8 cellular contexts compared by ENCODE assay signal in the genomic region with DNA sequence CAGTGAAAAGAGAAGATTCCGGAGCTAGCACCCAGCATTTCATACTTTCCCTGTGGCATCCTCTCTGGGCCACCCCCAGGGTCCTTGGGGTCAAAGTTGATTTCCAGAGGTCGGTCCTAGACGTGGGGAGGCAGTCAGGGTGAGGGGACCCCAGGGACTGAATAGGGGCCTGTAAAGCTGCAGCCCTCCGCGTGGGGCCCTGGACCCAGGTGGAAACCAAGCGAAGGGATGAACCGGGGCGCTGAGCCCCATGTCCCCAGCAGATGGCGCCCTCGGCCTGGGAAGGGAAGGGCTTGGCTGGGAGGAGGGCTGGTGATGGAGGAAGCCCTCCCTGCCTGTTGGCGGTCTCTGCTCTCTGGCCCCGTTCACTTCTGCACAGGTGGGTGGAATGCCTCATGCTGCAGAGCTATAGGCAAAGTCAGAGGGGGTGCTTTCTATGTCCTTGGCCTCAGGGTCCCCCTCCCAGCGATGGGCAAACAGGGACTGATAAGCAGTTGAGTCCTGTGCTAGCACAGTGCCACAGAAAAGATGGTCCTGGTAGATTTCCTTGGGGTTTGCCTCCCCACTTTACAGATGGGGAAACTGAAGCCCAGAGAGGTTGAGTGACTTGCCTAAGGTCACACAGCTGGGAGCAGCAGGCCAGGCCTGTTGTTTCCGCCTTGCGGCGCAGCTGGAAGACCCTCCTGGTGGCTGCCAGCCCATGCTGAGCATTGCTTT.
A peak's percentile ranks its signal among the peaks of the same experiment; 100 is the strongest.
DNase-seq lines count a peak whose midpoint lies in the region; ATAC-seq and TF ChIP-seq lines count a peak whose summit lies in the region.

No MANE protein-coding gene starts in this region.

- intact Hi-C loops in activated CD8-positive, alpha-beta T cell treated with anti-CD3 and anti-CD28 coated beads for 36 hours (cut with micrococcal nuclease), result no loop called here

- H3K36me3 Mint-ChIP-seq in activated CD8-positive, alpha-beta T cell treated with anti-CD3 and anti-CD28 coated beads for 36 hours (ENCODE audit: low read depth), result no peaks in the 10 kb centered on the region

- H3K27me3 Mint-ChIP-seq in activated CD8-positive, alpha-beta T cell treated with anti-CD3 and anti-CD28 coated beads for 36 hours, result peaks cover 3% of the 10 kb centered on the region

- DNase-seq in AG08395 (ENCODE audit: low spot score) (peak; percentile 86), NCI-H524 (lab: John Stamatoyannopoulos, UW) (peak; percentile 67 to 90), medulla oblongata (ENCODE audit: extremely low spot score) (peak; percentile 82)
- DNase-seq in activated CD8-positive, alpha-beta T cell treated with anti-CD3 and anti-CD28 coated beads for 36 hours, result peak; percentile 79
- DNase-seq in effector CD4-positive, alpha-beta T cell, result peak; percentile 46
- DNase-seq in stimulated activated CD8-positive, alpha-beta memory T cell treated with anti-CD3 and anti-CD28 coated beads, Interleukin-15, amount 100 ng/mL, for 48 hours (ENCODE audit: low read depth in 2 of 2), result peak; percentile 41 to 45

- ATAC-seq in GM18868 (IDR thresholded peaks at IDR 0.05; ENCODE audit: unreplicated experiment) (peak; percentile 53), HG02970 (IDR thresholded peaks at IDR 0.05; ENCODE audit: low FRiP score, unreplicated experiment) (no peak)
- ATAC-seq in activated CD8-positive, alpha-beta T cell treated with anti-CD3 and anti-CD28 coated beads for 36 hours, result peak; percentile 98

- H3K9me3 Mint-ChIP-seq in activated CD8-positive, alpha-beta T cell treated with anti-CD3 and anti-CD28 coated beads for 36 hours, result no peaks in the 10 kb centered on the region

- no peaks in the 10 kb centered on the region for H3K4me1 Mint-ChIP-seq in activated CD8-positive, alpha-beta T cell treated with anti-CD3 and anti-CD28 coated beads for 36 hours (ENCODE audit: low read depth)

- no peak overlapping the region for H3K4me3 Mint-ChIP-seq in activated CD8-positive, alpha-beta T cell treated with anti-CD3 and anti-CD28 coated beads for 36 hours

- H3K27ac Mint-ChIP-seq in activated CD8-positive, alpha-beta T cell treated with anti-CD3 and anti-CD28 coated beads for 36 hours, result no peak overlapping the region

- TF ChIP-seq CTCF in activated CD8-positive, alpha-beta T cell treated with anti-CD3 and anti-CD28 coated beads for 36 hours (IDR thresholded peaks at IDR 0.05), result peak; percentile 80

- CTCF ChIA-PET in activated CD8-positive, alpha-beta T cell treated with anti-CD3 and anti-CD28 coated beads for 36 hours (lab: Charles Lee), result interaction anchor here (0.9 to 2.9 kb wide), 18 partner anchors 9 to 341 kb away, joined by 3 to 12 read pairs (median 4); no protein-coding TSS in a partner anchor

- POLR2A ChIA-PET in activated CD8-positive, alpha-beta T cell treated with anti-CD3 and anti-CD28 coated beads for 36 hours (lab: Charles Lee), result interaction anchor here (1.0 kb wide), 1 partner anchor 12 kb away, joined by 4 read pairs; no protein-coding TSS in a partner anchor
